ENCODE assay signal across 9 cellular contexts in genomic region chr11:108302121-108302785, GRCh38.
DNase-seq lines count a peak whose midpoint lies in the region; ATAC-seq, FAIRE-seq and TF ChIP-seq lines count a peak whose summit lies in the region.
"Had no signal": no experiment of that assay in that cellular context is flagged by ENCODE, and none has a peak within 500 bp of the region (broad histone marks: within the 10 kb centered on the region; RNA-seq: fewer than 3 reads in every experiment).

No MANE protein-coding gene starts in this region.

- CTCF ChIA-PET in SK-N-SH (lab: Yijun Ruan, JAX) (interaction anchor here (1.0 kb wide), 1 partner anchor 25 kb away, joined by 3 read pairs; no protein-coding TSS in a partner anchor), HepG2 (lab: Yijun Ruan, JAX; ENCODE audit: low intra/inter-chr PET ratio, low total read pairs) (no interaction called here)

- H3K79me2 ChIP-seq in SK-N-SH (ENCODE audit: insufficient read depth) (no peaks in the 10 kb centered on the region), HepG2 (ENCODE audit: insufficient read depth, low read length) (no peaks in the 10 kb centered on the region)

- ATAC-seq in GM18870 (IDR thresholded peaks at IDR 0.05; ENCODE audit: unreplicated experiment) (peak; percentile 95), HG02759 (IDR thresholded peaks at IDR 0.05; ENCODE audit: unreplicated experiment) (peak; percentile 85), HepG2 (no peak)

- H4K20me1 ChIP-seq in SK-N-SH (ENCODE audit: insufficient read depth) (no peaks in the 10 kb centered on the region), HepG2 (ENCODE audit: insufficient read depth, low read length) (no peaks in the 10 kb centered on the region)

- H3K9ac ChIP-seq in SK-N-SH (no peak overlapping the region), HepG2 (ENCODE audit: insufficient read depth, low read depth, low read length) (no peak overlapping the region)

- 95% methylated on average over 1 of the region's 1 CpG for WGBS in SK-N-SH (ENCODE audit: low lambda C conversion rate)
- WGBS in HepG2 (ENCODE audit: low lambda C conversion rate): 96% methylated on average over 1 of the region's 1 CpG

- POLR2A ChIA-PET in SK-N-SH (lab: Yijun Ruan, JAX): no interaction called here
- POLR2A ChIA-PET in HepG2 (lab: Yijun Ruan, JAX): no interaction called here

- FAIRE-seq in HepG2 (lab: Jason Lieb, UNC): no peak

- no peaks in the 10 kb centered on the region for H3K27me3 Mint-ChIP-seq in nephron progenitor cell (ENCODE audit: low read depth, poor library complexity)
- H3K27me3 Mint-ChIP-seq in T-helper 2 cell treated with Interferon-gamma antibody and Interleukin-4, amounts not matched to agents 5 μg/mL and 100 μg/mL, for 36 hours (ENCODE audit: low read depth): no peaks in the 10 kb centered on the region
- H3K27me3 Mint-ChIP-seq: activated naive CD8-positive, alpha-beta T cell treated with anti-CD3 and anti-CD28 coated beads, Interleukin-2, amount 10 ng/mL, durations not matched to agents 7 days and 5 days had no signal

- H2AFZ ChIP-seq in SK-N-SH (ENCODE audit: low read depth): no peak overlapping the region
- H2AFZ ChIP-seq in HepG2 (ENCODE audit: low read length): no peak overlapping the region

- H3K4me2 ChIP-seq in SK-N-SH (no peak overlapping the region), HepG2 (ENCODE audit: low read depth, low read length) (no peak overlapping the region)

- BruUV-seq in HepG2 (replicated peaks; lab: Mats Ljungman, UMichigan): no TSS peak

- H3K4me1 ChIP-seq in SK-N-SH (ENCODE audit: control insufficient read depth in 1 of 2, insufficient read depth in 2 of 2, low read depth in 1 of 2, low read length in 1 of 2): no peaks in the 10 kb centered on the region; a peak in 1 of 4 replicates
- H3K4me1 ChIP-seq in HepG2 (ENCODE audit: insufficient read depth, low read length): no peaks in the 10 kb centered on the region

- H3K27me3 ChIP-seq in SK-N-SH (ENCODE audit: insufficient read depth): no peaks in the 10 kb centered on the region
- no peaks in the 10 kb centered on the region for H3K27me3 ChIP-seq in HepG2 (ENCODE audit: control insufficient read depth in 1 of 2, insufficient read depth in 2 of 2, low read length in 2 of 2)

- TF ChIP-seq CTCF in SK-N-SH (IDR thresholded peaks at IDR 0.05) (no peak), nephron progenitor cell (IDR thresholded peaks at IDR 0.05) (no peak), HepG2 (CRISPR knock-in tag; IDR thresholded peaks at IDR 0.05) (no peak)

- no peak for DNase-seq in SK-N-SH
- no peak for DNase-seq in nephron progenitor cell
- DNase-seq in HepG2 (ENCODE audit: low spot score): no peak
- no peak for DNase-seq in ecto neural progenitor cell (ENCODE audit: low spot score)
- DNase-seq in T-helper 2 cell treated with Interferon-gamma antibody and Interleukin-4, amounts not matched to agents 5 μg/mL and 100 μg/mL, for 36 hours (ENCODE audit: low spot score): no peak
- DNase-seq: activated naive CD8-positive, alpha-beta T cell treated with anti-CD3 and anti-CD28 coated beads, Interleukin-2, amount 10 ng/mL, durations not matched to agents 7 days and 5 days; SIG-M5 had no signal

- peaks cover 4% of the 10 kb centered on the region for H3F3A ChIP-seq in SK-N-SH (replicated peaks; ENCODE audit: insufficient read depth)

- no peak for TF ChIP-seq RAD21 in SK-N-SH (IDR thresholded peaks at IDR 0.05; ENCODE audit: low read length)
- no peak for TF ChIP-seq RAD21 in HepG2 (CRISPR knock-in tag; IDR thresholded peaks at IDR 0.05)

- no peaks in the 10 kb centered on the region for H3K9me3 Mint-ChIP-seq in nephron progenitor cell
- H3K9me3 Mint-ChIP-seq in T-helper 2 cell treated with Interferon-gamma antibody and Interleukin-4, amounts not matched to agents 5 μg/mL and 100 μg/mL, for 36 hours: no peaks in the 10 kb centered on the region
- H3K9me3 Mint-ChIP-seq: activated naive CD8-positive, alpha-beta T cell treated with anti-CD3 and anti-CD28 coated beads, Interleukin-2, amount 10 ng/mL, durations not matched to agents 7 days and 5 days had no signal

- H3K36me3 Mint-ChIP-seq in nephron progenitor cell (ENCODE audit: low read depth): peaks cover 55% of the 10 kb centered on the region
- peaks cover 61% of the 10 kb centered on the region for H3K36me3 Mint-ChIP-seq in T-helper 2 cell treated with Interferon-gamma antibody and Interleukin-4, amounts not matched to agents 5 μg/mL and 100 μg/mL, for 36 hours (ENCODE audit: low read depth)

- intact Hi-C loops in HepG2 (cut with micrococcal nuclease; ENCODE audit: unreplicated experiment): no loop called here

- H3K9me2 ChIP-seq in SK-N-SH: no peaks in the 10 kb centered on the region

- no peak overlapping the region for H3K4me3 Mint-ChIP-seq in nephron progenitor cell
- no peak overlapping the region for H3K4me3 Mint-ChIP-seq in T-helper 2 cell treated with Interferon-gamma antibody and Interleukin-4, amounts not matched to agents 5 μg/mL and 100 μg/mL, for 36 hours
- H3K4me3 Mint-ChIP-seq: activated naive CD8-positive, alpha-beta T cell treated with anti-CD3 and anti-CD28 coated beads, Interleukin-2, amount 10 ng/mL, durations not matched to agents 7 days and 5 days had no signal

- no peak for TF ChIP-seq POLR2A in HepG2 (IDR thresholded peaks at IDR 0.05; ENCODE audit: insufficient read depth in 1 of 2, low read depth in 2 of 2, low read length in 2 of 2)

- H3K4me3 ChIP-seq in SK-N-SH (ENCODE audit: low read depth in 2 of 2, low read length in 1 of 2): no peak overlapping the region
- H3K4me3 ChIP-seq in HepG2 (replicated peaks in 1 of 3; ENCODE audit: insufficient read depth in 1 of 3, low read depth in 2 of 3, low read length in 3 of 3): no peak overlapping the region

- peak overlapping the region; percentile 61 for H3K27ac Mint-ChIP-seq in nephron progenitor cell
- no peak overlapping the region for H3K27ac Mint-ChIP-seq in T-helper 2 cell treated with Interferon-gamma antibody and Interleukin-4, amounts not matched to agents 5 μg/mL and 100 μg/mL, for 36 hours
- H3K27ac Mint-ChIP-seq: activated naive CD8-positive, alpha-beta T cell treated with anti-CD3 and anti-CD28 coated beads, Interleukin-2, amount 10 ng/mL, durations not matched to agents 7 days and 5 days had no signal

- H3K27ac ChIP-seq in SK-N-SH (ENCODE audit: low read depth in 2 of 2, low read length in 1 of 2): no peak overlapping the region
- no peak overlapping the region for H3K27ac ChIP-seq in HepG2 (ENCODE audit: extremely low read length, insufficient read depth, low read length)

- H3K36me3 ChIP-seq in SK-N-SH (replicated peaks in 1 of 2; ENCODE audit: control insufficient read depth in 1 of 2, insufficient read depth in 2 of 2, low read length in 1 of 2) (peaks cover 77% of the 10 kb centered on the region in 2 experiments), HepG2 (replicated peaks in 1 of 2; ENCODE audit: control insufficient read depth in 1 of 2, insufficient read depth in 2 of 2, low read length in 2 of 2) (peaks cover 1 to 63% of the 10 kb centered on the region in 2 experiments)

- H3K4me1 Mint-ChIP-seq in nephron progenitor cell: no peaks in the 10 kb centered on the region
- H3K4me1 Mint-ChIP-seq in T-helper 2 cell treated with Interferon-gamma antibody and Interleukin-4, amounts not matched to agents 5 μg/mL and 100 μg/mL, for 36 hours (ENCODE audit: low read depth): no peaks in the 10 kb centered on the region

- in situ Hi-C loops in HepG2 (cut with HindIII; ENCODE audit: extremely low pct_ligation_motif_present, low pct_unique_long_range_greater_than_20kb): no loop called here

- H3K9me3 ChIP-seq in SK-N-SH: no peaks in the 10 kb centered on the region
- no peaks in the 10 kb centered on the region for H3K9me3 ChIP-seq in HepG2 (ENCODE audit: low read length)

- TF ChIP-seq EP300 in SK-N-SH (IDR thresholded peaks at IDR 0.05; ENCODE audit: borderline replicate concordance in 1 of 2, low read depth in 1 of 2, low read length in 1 of 2): no peak
- TF ChIP-seq EP300 in HepG2 (IDR thresholded peaks at IDR 0.05; ENCODE audit: low read depth in 2 of 2, low read length in 2 of 2): no peak
- no peak for TF ChIP-seq EP300 in HepG2 (CRISPR knock-in tag; IDR thresholded peaks at IDR 0.05; ENCODE audit: borderline replicate concordance)

TF ChIP-seq in SK-N-SH, 30 proteins besides CTCF, POLR2A, EP300 and RAD21:
- TF ChIP-seq FOSL2 (IDR thresholded peaks at IDR 0.05; ENCODE audit: borderline replicate concordance, low read depth): peak; percentile 37; the same call in 1 of the 2 replicates
- TF ChIP-seq PBX3 (IDR thresholded peaks at IDR 0.05): peak; percentile 56
- no peak for TF ChIP-seq MXI1 (IDR thresholded peaks at IDR 0.05; ENCODE audit: low read depth, low read length)
- no peak for TF ChIP-seq GABPA (IDR thresholded peaks at IDR 0.05; ENCODE audit: low read depth)
- TF ChIP-seq EZH2phosphoT487 (IDR thresholded peaks at IDR 0.05; ENCODE audit: borderline replicate concordance, low read depth): no peak
- TF ChIP-seq JUND (IDR thresholded peaks at IDR 0.05): 0 out of 2 replicates have a peak, but pooled peaks have one; percentile 25

TF ChIP-seq in HepG2, 621 proteins besides CTCF, POLR2A, EP300 and RAD21:
- TF ChIP-seq GABPB1 (CRISPR knock-in tag; IDR thresholded peaks at IDR 0.05): no peak
